11 cellular contexts compared by ENCODE assay signal in the genomic region with DNA sequence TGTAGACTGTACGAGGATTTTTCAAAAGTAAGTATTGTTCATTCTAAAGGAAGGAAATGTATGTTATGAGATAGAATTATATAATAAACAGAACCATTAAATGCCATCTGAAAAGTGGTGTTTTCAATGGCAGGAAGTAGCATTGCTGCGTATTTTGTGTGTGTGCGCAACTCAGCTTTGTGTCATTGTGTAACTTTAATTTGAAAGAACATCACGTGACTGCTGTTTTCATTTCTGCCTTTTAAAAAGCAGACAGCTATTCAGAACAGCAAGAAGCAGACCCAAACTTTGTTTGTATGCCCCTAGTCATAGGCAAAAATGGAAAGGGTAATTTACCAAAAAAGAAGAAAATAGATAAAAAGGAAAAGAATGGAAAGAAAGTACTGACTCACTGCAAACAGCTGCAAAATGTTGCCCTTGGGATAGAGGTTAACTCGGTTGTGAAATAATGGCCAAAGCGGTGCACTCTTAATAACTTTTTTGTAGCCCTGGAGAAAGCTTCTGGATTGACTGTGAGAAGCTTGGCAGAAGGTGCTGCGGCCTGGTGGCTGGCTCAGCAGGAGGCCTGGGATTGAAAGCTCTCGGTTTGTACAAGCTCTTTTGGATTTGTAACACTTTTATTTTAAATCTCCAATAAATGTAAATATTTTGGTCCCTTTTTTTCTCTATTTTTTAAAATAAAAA.
DNase-seq lines count a peak whose midpoint lies in the region; ATAC-seq and TF ChIP-seq lines count a peak whose summit lies in the region.
"Had no signal": no experiment of that assay in that cellular context is flagged by ENCODE, and none has a peak within 500 bp of the region (broad histone marks: within the 10 kb centered on the region; RNA-seq: fewer than 3 reads in every experiment).

No MANE protein-coding gene starts in this region.

- no peaks in the 10 kb centered on the region for H3K36me3 ChIP-seq in HUES48 (ENCODE audit: control insufficient read depth, insufficient read depth, low read length)
- no peaks in the 10 kb centered on the region for H3K36me3 ChIP-seq in SK-N-MC (ENCODE audit: insufficient read depth, low read length)
- H3K36me3 ChIP-seq in sigmoid colon = no peaks in the 10 kb centered on the region
- H3K36me3 ChIP-seq in ascending aorta = no peaks in the 10 kb centered on the region
- H3K36me3 ChIP-seq: WERI-Rb-1 had no signal

- no peaks in the 10 kb centered on the region for H3K9me3 ChIP-seq in HUES48 (ENCODE audit: control insufficient read depth, insufficient read depth, low read length)
- H3K9me3 ChIP-seq in SK-N-MC (ENCODE audit: low read depth, low read length) = no peaks in the 10 kb centered on the region
- H3K9me3 ChIP-seq in sigmoid colon = no peaks in the 10 kb centered on the region
- H3K9me3 ChIP-seq in ascending aorta = no peaks in the 10 kb centered on the region

- TF ChIP-seq EP300 in sigmoid colon (IDR thresholded peaks at IDR 0.05) = no peak

- no peak for TF ChIP-seq POLR2A in sigmoid colon (IDR thresholded peaks at IDR 0.05)

- WGBS in sigmoid colon, 2 donors = 83 to 86% methylated on average over 8 of the region's 8 CpGs

- no peak for DNase-seq in SK-N-MC (ENCODE audit: low read depth, low spot score)
- peak; percentile 47 for DNase-seq in foreskin melanocyte
- DNase-seq in sigmoid colon = peak; percentile 82
- DNase-seq in ascending aorta (ENCODE audit: low spot score in 2 of 2) = no peak
- no peak for DNase-seq in middle frontal gyrus (ENCODE audit: extremely low spot score, low spot score)
- DNase-seq: activated naive CD4-positive, alpha-beta T cell treated with anti-CD3 and anti-CD28 coated beads for 36 hours; posterior cingulate gyrus; WERI-Rb-1 had no signal

- H3K4me3 ChIP-seq in HUES48 (ENCODE audit: low read depth, low read length) (0 out of 2 replicates have a peak overlapping the region, but pooled peaks have one; percentile 12), SK-N-MC (no peak overlapping the region), sigmoid colon (no peak overlapping the region), ascending aorta (no peak overlapping the region)

- H3K27ac ChIP-seq in HUES48 (ENCODE audit: low read depth, low read length) = peak overlapping the region; percentile 79
- H3K27ac ChIP-seq in SK-N-MC = 0 out of 2 replicates have a peak overlapping the region, but pooled peaks have one; percentile 36
- H3K27ac ChIP-seq in sigmoid colon = peak overlapping the region in 3 of 4 donors; percentile 12 to 37 (median 35)
- H3K27ac ChIP-seq in ascending aorta = no peak overlapping the region
- H3K27ac ChIP-seq: WERI-Rb-1 had no signal

- no peaks in the 10 kb centered on the region for H3K27me3 ChIP-seq in HUES48 (ENCODE audit: control insufficient read depth, insufficient read depth, low read length)
- no peaks in the 10 kb centered on the region for H3K27me3 ChIP-seq in sigmoid colon
- H3K27me3 ChIP-seq in ascending aorta = no peaks in the 10 kb centered on the region

- no peak overlapping the region for H3K9ac ChIP-seq in HUES48 (ENCODE audit: low read depth, low read length)
- H3K9ac ChIP-seq in SK-N-MC (ENCODE audit: insufficient read length) = no peak overlapping the region

- TF ChIP-seq CTCF in sigmoid colon (IDR thresholded peaks at IDR 0.05) (no peak), ascending aorta (IDR thresholded peaks at IDR 0.05) (no peak)

- intact Hi-C loops in sigmoid colon (cut with DNase I) = no loop called here
- intact Hi-C loops in ascending aorta (cut with DNase I) = no loop called here

- no peak for ATAC-seq in HG02885 (IDR thresholded peaks at IDR 0.05; ENCODE audit: poor library complexity, unreplicated experiment)
- no peak for ATAC-seq in HG03457 (IDR thresholded peaks at IDR 0.05; ENCODE audit: unreplicated experiment)

- H3K4me1 ChIP-seq in HUES48 (ENCODE audit: control insufficient read depth, insufficient read depth, low read length) = peaks cover 33% of the 10 kb centered on the region
- peaks cover 0 to 5% (median 0%) of the 10 kb centered on the region in 4 donors for H3K4me1 ChIP-seq in sigmoid colon
- H3K4me1 ChIP-seq in ascending aorta = no peaks in the 10 kb centered on the region

Comparison
In these comparisons a context has a peak if more than half of its experiments do, and no peak if none do; other contexts are left out.
1. H3K27ac ChIP-seq: peak in HUES48 (single experiment), SK-N-MC (single experiment) and sigmoid colon (3 of 4); none in ascending aorta (0 of 2).
2. DNase-seq: peak in foreskin melanocyte (single experiment) and sigmoid colon (single experiment); none in SK-N-MC (single experiment), ascending aorta (0 of 2) and middle frontal gyrus (single experiment).